ENCODE assay signal across 19 cellular contexts in the genomic region with DNA sequence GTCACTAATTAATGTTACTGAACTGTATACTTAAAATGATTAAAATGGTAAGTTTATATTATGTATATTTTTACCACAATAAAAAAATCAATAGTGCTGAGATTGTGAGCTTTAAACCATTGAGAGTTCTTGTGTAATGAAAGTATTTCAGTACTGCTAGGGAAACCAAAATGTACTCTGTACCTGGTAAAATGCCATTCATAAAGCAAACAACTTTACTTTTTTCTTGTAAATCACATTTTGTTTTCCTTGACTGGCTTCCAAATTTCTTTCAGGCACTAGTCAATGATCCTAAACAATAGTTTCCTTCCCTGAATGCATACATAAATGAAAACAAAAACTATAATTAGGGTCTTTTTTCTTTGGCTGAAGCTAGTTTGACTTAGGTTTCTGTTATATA. TPM values are rescaled to one million over a fixed set of nuclear protein-coding genes. Genes with fewer than 3 reads are reported as not detected.
"Had no signal": no experiment of that assay in that cellular context is flagged by ENCODE, and none has a peak within 500 bp of the region (broad histone marks: within the 10 kb centered on the region; RNA-seq: fewer than 3 reads in every experiment).

No MANE protein-coding gene starts in this region.

- H3K9me3 ChIP-seq: gastroesophageal sphincter, heart right ventricle, suprapubic skin had no signal

- H3K27ac ChIP-seq: dorsolateral prefrontal cortex, gastroesophageal sphincter, heart right ventricle, suprapubic skin had no signal

- H3K36me3 ChIP-seq: gastroesophageal sphincter, heart right ventricle, suprapubic skin had no signal

- ATAC-seq: gastroesophageal sphincter; heart right ventricle; natural killer cell treated with Interleukin-12 subunit alpha and Interleukin-12 subunit beta and Interleukin-15 and Interleukin-18, amount 100 ng/mL, for 72 hours; stimulated activated naive CD8-positive, alpha-beta T cell treated with anti-CD3 and anti-CD28 coated beads, Interleukin-15, Interleukin-2, amounts not matched to agents 100 U/mL and 50 U/mL, for 24 hours had no signal

- H3K27me3 ChIP-seq: gastroesophageal sphincter, suprapubic skin had no signal

- DNase-seq: activated CD4-positive, CD25-positive, alpha-beta regulatory T cell treated with anti-CD3 and anti-CD28 coated beads, Interleukin-2, amount 50 U/mL, for 72 hours; activated naive CD8-positive, alpha-beta T cell treated with anti-CD3 and anti-CD28 coated beads, Interleukin-2, amount 10 ng/mL, durations not matched to agents 7 days and 5 days; aorta; dorsolateral prefrontal cortex; endodermal cell; heart right ventricle; posterior cingulate gyrus; small intestine; stimulated activated CD4-positive, alpha-beta T cell treated with anti-CD3 and anti-CD28 coated beads, Interleukin-4, amount 100 ng/mL, for 4 hours; stimulated activated CD8-positive, alpha-beta memory T cell treated with anti-CD3 and anti-CD28 coated beads, Interleukin-4, amount 100 ng/mL, for 48 hours; stimulated activated naive CD8-positive, alpha-beta T cell treated with anti-CD3 and anti-CD28 coated beads, Interleukin-15, Interleukin-2, amounts not matched to agents 100 U/mL and 50 U/mL, for 24 hours; T-helper 1 cell; T1000; trophoblast cell had no signal

- H3K4me1 ChIP-seq: gastroesophageal sphincter, heart right ventricle, suprapubic skin had no signal

- H3K4me3 ChIP-seq: dorsolateral prefrontal cortex, gastroesophageal sphincter, heart right ventricle, suprapubic skin had no signal

RNA-seq across cellular contexts. Expression of gene NTN4, which starts 38.8 kb away (rescaled TPM):
- total RNA-seq: activated CD8-positive, alpha-beta memory T cell treated with anti-CD3 and anti-CD28 coated beads for 36 hours; activated T-helper 1 cell treated with anti-CD3 and anti-CD28 coated beads, Interleukin-12 subunit alpha, Interleukin-12 subunit beta, Interleukin-2, Interleukin-4 antibody, amounts not matched to agents 30 ng/mL and 10 ng/mL and 1 ng/mL, durations not matched to agents 14 hours and 24 hours and 36 hours; natural killer cell treated with Interleukin-12 subunit alpha and Interleukin-12 subunit beta and Interleukin-15 and Interleukin-18, amount 100 ng/mL, for 72 hours had no signal
